In the genomic region with DNA sequence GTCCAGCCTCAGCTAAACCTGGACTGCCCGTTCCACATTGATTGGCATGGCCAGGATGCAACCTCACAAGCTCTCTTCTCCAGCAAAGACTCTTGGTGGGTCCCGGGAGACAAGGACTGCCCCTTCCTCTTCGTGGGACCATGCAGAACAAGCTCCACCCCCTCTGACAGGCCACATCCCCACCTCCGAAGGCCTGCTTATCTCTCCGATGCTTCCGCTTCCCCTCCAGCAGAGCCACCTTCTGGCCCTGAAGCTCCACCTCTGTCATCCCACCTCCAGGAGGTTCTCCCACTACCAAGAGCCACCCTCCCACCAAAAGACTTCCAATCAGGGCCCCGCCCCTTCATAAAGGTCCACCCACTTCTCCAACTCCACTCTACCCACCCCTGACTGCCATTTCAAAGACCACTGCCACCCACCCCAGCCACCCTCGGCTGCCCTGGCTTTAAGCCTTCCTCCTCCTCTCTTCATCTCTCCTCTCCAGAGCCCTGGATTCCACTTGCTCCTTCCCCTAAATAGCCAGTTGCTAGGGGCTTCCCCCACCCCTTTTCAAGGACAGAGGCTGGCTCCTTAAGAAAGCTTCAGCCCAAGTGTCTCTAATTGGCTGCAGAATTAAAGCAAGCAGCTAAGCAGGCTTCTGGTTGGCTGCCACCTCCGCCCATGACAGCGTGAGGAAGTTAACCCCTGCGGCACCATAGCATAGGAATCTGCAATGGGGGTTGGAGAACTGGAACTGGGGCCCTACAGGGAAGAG, we compare ENCODE assay signal across 1 cellular context.
A peak's percentile ranks its signal among the peaks of the same experiment; 100 is the strongest.
TF ChIP-seq lines count a peak whose summit lies in the region.

No MANE protein-coding gene starts in this region.

TF ChIP-seq in K562, 482 proteins besides CTCF, POLR2A, EP300 and RAD21 (continued from another document):
- no peak for TF ChIP-seq SFPQ (IDR thresholded peaks at IDR 0.05; ENCODE audit: low read depth, low read length)
- TF ChIP-seq ZNF507 (tag; conservative IDR thresholded peaks at IDR 0.05) = no peak
- TF ChIP-seq TCF3 (CRISPR knock-in tag; IDR thresholded peaks at IDR 0.05) = no peak; the same call in 1 of the 2 replicates
- TF ChIP-seq, protein P1, sequence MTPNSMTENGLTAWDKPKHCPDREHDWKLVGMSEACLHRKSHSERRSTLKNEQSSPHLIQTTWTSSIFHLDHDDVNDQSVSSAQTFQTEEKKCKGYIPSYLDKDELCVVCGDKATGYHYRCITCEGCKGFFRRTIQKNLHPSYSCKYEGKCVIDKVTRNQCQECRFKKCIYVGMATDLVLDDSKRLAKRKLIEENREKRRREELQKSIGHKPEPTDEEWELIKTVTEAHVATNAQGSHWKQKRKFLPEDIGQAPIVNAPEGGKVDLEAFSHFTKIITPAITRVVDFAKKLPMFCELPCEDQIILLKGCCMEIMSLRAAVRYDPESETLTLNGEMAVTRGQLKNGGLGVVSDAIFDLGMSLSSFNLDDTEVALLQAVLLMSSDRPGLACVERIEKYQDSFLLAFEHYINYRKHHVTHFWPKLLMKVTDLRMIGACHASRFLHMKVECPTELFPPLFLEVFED (CRISPR knock-in tag; conservative IDR thresholded peaks at IDR 0.05) = 0 out of 2 replicates have a peak, but pooled peaks have one; percentile 55
- no peak for TF ChIP-seq NFE2L1 (tag; IDR thresholded peaks at IDR 0.05; ENCODE audit: borderline replicate concordance, low read depth)
- TF ChIP-seq SIN3B (IDR thresholded peaks at IDR 0.05; ENCODE audit: low read depth) = no peak
- TF ChIP-seq GABPB2 (CRISPR knock-in tag; conservative IDR thresholded peaks at IDR 0.05) = no peak
- no peak for TF ChIP-seq ATF2 (CRISPR knock-in tag; IDR thresholded peaks at IDR 0.05)
- no peak for TF ChIP-seq ZBTB8A (IDR thresholded peaks at IDR 0.05; ENCODE audit: partially characterized antibody)
- 0 out of 2 replicates have a peak, but pooled peaks have one; percentile 23 for TF ChIP-seq MIER1 (IDR thresholded peaks at IDR 0.05; ENCODE audit: low read depth)
TF ChIP-seq in K562: peak in this region for 90.
